In the genomic region with DNA sequence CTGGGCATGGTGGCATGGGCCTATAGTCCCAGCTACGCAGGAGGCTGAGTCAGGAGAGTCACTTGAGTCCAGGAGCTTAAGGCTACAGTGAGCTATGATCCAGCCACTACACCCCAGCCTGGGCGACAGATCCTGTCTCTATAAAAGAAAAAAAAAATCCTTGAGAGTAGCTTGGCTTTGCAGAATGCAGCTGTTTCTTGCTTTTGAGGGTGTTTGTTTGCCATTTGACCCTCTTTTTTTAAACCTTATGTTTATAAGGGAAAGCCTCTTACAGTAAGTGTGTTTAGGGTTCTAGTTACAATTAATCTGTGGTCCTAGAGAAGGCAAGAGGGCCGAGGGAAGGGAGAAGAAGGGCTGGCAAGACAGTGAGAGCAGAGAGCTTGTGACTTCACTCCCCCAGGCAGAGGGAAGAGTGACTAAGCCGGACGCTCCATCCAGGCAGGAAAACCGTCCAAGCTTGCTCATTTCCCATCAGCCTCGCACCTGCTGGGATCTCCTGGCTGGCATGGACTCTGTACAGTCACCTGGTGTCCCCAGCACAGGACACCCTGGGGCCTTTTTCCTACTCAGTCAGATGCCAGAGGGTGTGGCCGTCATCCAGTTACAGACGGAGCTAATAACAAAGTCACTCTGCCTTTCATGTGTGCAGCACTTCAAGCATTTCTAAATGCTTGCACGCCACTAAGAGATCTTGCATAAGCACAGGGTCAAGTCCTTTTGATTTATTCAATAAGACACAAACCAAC, we compare ENCODE assay signal across 8 cellular contexts. TPM values are rescaled to one million over a fixed set of nuclear protein-coding genes. Genes with fewer than 3 reads are reported as not detected.
DNase-seq lines count a peak whose midpoint lies in the region; ATAC-seq and TF ChIP-seq lines count a peak whose summit lies in the region.

No MANE protein-coding gene starts in this region.

- peak overlapping the region; percentile 33 for H3K27ac Mint-ChIP-seq in activated CD4-positive, alpha-beta T cell treated with anti-CD3 and anti-CD28 coated beads, Interleukin-2, amount 10 ng/mL, durations not matched to agents 7 days and 5 days

- intact Hi-C loops in OCI-LY7 (cut with micrococcal nuclease; ENCODE audit: unreplicated experiment): no loop called here

- POLR2A ChIA-PET in activated CD4-positive, alpha-beta T cell treated with anti-CD3 and anti-CD28 coated beads, Interleukin-2, amount 10 ng/mL, durations not matched to agents 7 days and 5 days (lab: Charles Lee): interaction anchor here (0.6 kb wide), 3 partner anchors 16 to 80 kb away, joined by 4 read pairs; no protein-coding TSS in a partner anchor
- POLR2A ChIA-PET in SK-N-SH (lab: Yijun Ruan, JAX): no interaction called here
- POLR2A ChIA-PET in OCI-LY7 (lab: Charles Lee): interaction anchor here (0.6 to 1.2 kb wide), 3 partner anchors 8 to 147 kb away, joined by 3 to 6 read pairs (median 3); no protein-coding TSS in a partner anchor

- H3K9me2 ChIP-seq in SK-N-SH (no peaks in the 10 kb centered on the region), OCI-LY7 (ENCODE audit: insufficient read depth, low read length) (no peaks in the 10 kb centered on the region)

- ATAC-seq in HG02678 (IDR thresholded peaks at IDR 0.05; ENCODE audit: unreplicated experiment): no peak

- H3K4me3 ChIP-seq in SK-N-SH (ENCODE audit: low read depth in 2 of 2, low read length in 1 of 2) (no peak overlapping the region), rectal smooth muscle tissue (ENCODE audit: low read length) (no peak overlapping the region), OCI-LY7 (ENCODE audit: low read depth, low read length, poor library complexity, severe bottlenecking) (no peak overlapping the region)

- H3K79me2 ChIP-seq in SK-N-SH (ENCODE audit: insufficient read depth): no peaks in the 10 kb centered on the region
- H3K79me2 ChIP-seq in OCI-LY7 (ENCODE audit: insufficient read depth, low read depth, low read length): no peaks in the 10 kb centered on the region

- H3K4me2 ChIP-seq in SK-N-SH (no peak overlapping the region; the same call in 1 of the 2 replicates), OCI-LY7 (ENCODE audit: low read length) (no peak overlapping the region)

- no peaks in the 10 kb centered on the region for H3K36me3 Mint-ChIP-seq in activated CD4-positive, alpha-beta T cell treated with anti-CD3 and anti-CD28 coated beads, Interleukin-2, amount 10 ng/mL, durations not matched to agents 7 days and 5 days (ENCODE audit: low read depth)

- H2AFZ ChIP-seq in SK-N-SH (ENCODE audit: low read depth): no peak overlapping the region
- H2AFZ ChIP-seq in OCI-LY7 (ENCODE audit: low read length): no peak overlapping the region

- H4K20me1 ChIP-seq in SK-N-SH (ENCODE audit: insufficient read depth) (no peaks in the 10 kb centered on the region), OCI-LY7 (ENCODE audit: insufficient read depth, low read length) (no peaks in the 10 kb centered on the region)

- H3K36me3 ChIP-seq in SK-N-SH (replicated peaks in 1 of 2; ENCODE audit: control insufficient read depth in 1 of 2, insufficient read depth in 2 of 2, low read length in 1 of 2) (no peaks in the 10 kb centered on the region), rectal smooth muscle tissue (ENCODE audit: control insufficient read depth, insufficient read depth, low read length) (no peaks in the 10 kb centered on the region), OCI-LY7 (ENCODE audit: insufficient read depth, low read length) (no peaks in the 10 kb centered on the region)

- H3K4me1 ChIP-seq in SK-N-SH (ENCODE audit: control insufficient read depth in 1 of 2, insufficient read depth in 2 of 2, low read depth in 1 of 2, low read length in 1 of 2) (peaks cover 0 to 4% of the 10 kb centered on the region in 2 experiments; a peak in 1 of 4 replicates), rectal smooth muscle tissue (ENCODE audit: control insufficient read depth, insufficient read depth, low read length) (peaks cover 13% of the 10 kb centered on the region), OCI-LY7 (ENCODE audit: insufficient read depth, low read length, poor library complexity, severe bottlenecking) (no peaks in the 10 kb centered on the region)

- WGBS in SK-N-SH (ENCODE audit: low lambda C conversion rate): 28% methylated on average over 10 of the region's 10 CpGs

- CTCF ChIA-PET in activated CD4-positive, alpha-beta T cell treated with anti-CD3 and anti-CD28 coated beads, Interleukin-2, amount 10 ng/mL, durations not matched to agents 7 days and 5 days (lab: Charles Lee): interaction anchor here (0.6 to 2.2 kb wide), 7 partner anchors 13 to 538 kb away, joined by 3 to 6 read pairs (median 3); no protein-coding TSS in a partner anchor
- CTCF ChIA-PET in SK-N-SH (lab: Yijun Ruan, JAX) (interaction anchor here (0.9 to 2.6 kb wide), 9 partner anchors 9 to 189 kb away, joined by 3 to 16 read pairs (median 4); no protein-coding TSS in a partner anchor), OCI-LY7 (lab: Charles Lee; ENCODE audit: unreplicated experiment) (no interaction called here)

- TF ChIP-seq EP300 in SK-N-SH (IDR thresholded peaks at IDR 0.05; ENCODE audit: borderline replicate concordance in 1 of 2, low read depth in 1 of 2, low read length in 1 of 2): peak in 1 of 2 experiments; percentile 30; a peak in 1 of 4 replicates

- no peak for DNase-seq in activated CD4-positive, alpha-beta T cell treated with anti-CD3 and anti-CD28 coated beads, Interleukin-2, amount 10 ng/mL, durations not matched to agents 7 days and 5 days
- no peak for DNase-seq in activated CD4-positive, alpha-beta T cell treated with anti-CD3 and anti-CD28 coated beads for 4 hours
- DNase-seq in SK-N-SH: no peak
- peak; percentile 65 for DNase-seq in globus pallidus (ENCODE audit: low spot score)
- DNase-seq in NCI-H446 (lab: John Stamatoyannopoulos, UW): no peak
- no peak for DNase-seq in OCI-LY7 (ENCODE audit: low spot score)

- peaks cover 4% of the 10 kb centered on the region for H3F3A ChIP-seq in SK-N-SH (replicated peaks; ENCODE audit: insufficient read depth)

- no peak for TF ChIP-seq RAD21 in SK-N-SH (IDR thresholded peaks at IDR 0.05; ENCODE audit: low read length)

- BruUV-seq in OCI-LY7 (replicated peaks; lab: Mats Ljungman, UMichigan): no TSS peak

- H3K27ac ChIP-seq in SK-N-SH (ENCODE audit: low read depth in 2 of 2, low read length in 1 of 2): peak overlapping the region in 1 of 2 experiments; percentile 44; a peak in 2 of 4 replicates
- H3K27ac ChIP-seq in rectal smooth muscle tissue (ENCODE audit: low read depth, low read length): peak overlapping the region; percentile 84
- no peak overlapping the region for H3K27ac ChIP-seq in OCI-LY7 (ENCODE audit: low read depth, low read length, poor library complexity, severe bottlenecking)

- H3K9ac ChIP-seq in SK-N-SH (no peak overlapping the region), rectal smooth muscle tissue (ENCODE audit: low read length) (no peak overlapping the region)

- H3K27me3 Mint-ChIP-seq in activated CD4-positive, alpha-beta T cell treated with anti-CD3 and anti-CD28 coated beads, Interleukin-2, amount 10 ng/mL, durations not matched to agents 7 days and 5 days: peaks cover 3% of the 10 kb centered on the region

- H3K9me3 Mint-ChIP-seq in activated CD4-positive, alpha-beta T cell treated with anti-CD3 and anti-CD28 coated beads, Interleukin-2, amount 10 ng/mL, durations not matched to agents 7 days and 5 days: no peaks in the 10 kb centered on the region

- H3K27me3 ChIP-seq in SK-N-SH (ENCODE audit: insufficient read depth) (no peaks in the 10 kb centered on the region), rectal smooth muscle tissue (ENCODE audit: control insufficient read depth, insufficient read depth, low read length) (no peaks in the 10 kb centered on the region)

- H3K9me3 ChIP-seq in SK-N-SH (no peaks in the 10 kb centered on the region), OCI-LY7 (ENCODE audit: low read length) (no peaks in the 10 kb centered on the region)

- no peak for TF ChIP-seq CTCF in SK-N-SH (IDR thresholded peaks at IDR 0.05)
- no peak for TF ChIP-seq CTCF in OCI-LY7 (conservative IDR thresholded peaks at IDR 0.05; ENCODE audit: low read length)

- peaks cover 8% of the 10 kb centered on the region for H3K4me1 Mint-ChIP-seq in activated CD4-positive, alpha-beta T cell treated with anti-CD3 and anti-CD28 coated beads, Interleukin-2, amount 10 ng/mL, durations not matched to agents 7 days and 5 days

- H3K4me3 Mint-ChIP-seq in activated CD4-positive, alpha-beta T cell treated with anti-CD3 and anti-CD28 coated beads, Interleukin-2, amount 10 ng/mL, durations not matched to agents 7 days and 5 days: no peak overlapping the region

TF ChIP-seq in SK-N-SH, 30 proteins besides CTCF, POLR2A, EP300 and RAD21 (continues in another document):
- TF ChIP-seq, protein P1, sequence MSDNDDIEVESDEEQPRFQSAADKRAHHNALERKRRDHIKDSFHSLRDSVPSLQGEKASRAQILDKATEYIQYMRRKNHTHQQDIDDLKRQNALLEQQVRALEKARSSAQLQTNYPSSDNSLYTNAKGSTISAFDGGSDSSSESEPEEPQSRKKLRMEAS (IDR thresholded peaks at IDR 0.05; ENCODE audit: low read depth): 0 out of 2 replicates have a peak, but pooled peaks have one; percentile 35

RNA-seq across cellular contexts. Expression of gene PSEN2, which starts 55.5 kb away (rescaled TPM):
- total RNA-seq in activated CD4-positive, alpha-beta T cell treated with anti-CD3 and anti-CD28 coated beads, Interleukin-2, amount 10 ng/mL, durations not matched to agents 7 days and 5 days: 1 to 10 TPM; 2.0 to 2.9 TPM
- 20.2 and 31.6 TPM in 2 replicates for polyA plus RNA-seq in SK-N-SH (2012; rRNA removed)
- 12.3 and 17.8 TPM in 2 replicates for polyA plus RNA-seq in SK-N-SH (2012; cell fraction: cytosol; rRNA removed)
- polyA plus RNA-seq in SK-N-SH (2012; cell fraction: nucleus; rRNA removed): 45.3 TPM in 2 replicates
- 1.2 and 1.7 TPM in 2 replicates for total RNA-seq in OCI-LY7 (2014; rRNA removed; shearing (Covaris generic))
- total RNA-seq in OCI-LY7 (2022): 0.48 TPM in 1 of 2 replicates, not detected in the other
